ENCODE assay signal across 1 cellular context in genomic region chr5:57454896-57455295, GRCh38.
TF ChIP-seq lines count a peak whose summit lies in the region.

No MANE protein-coding gene starts in this region.

TF ChIP-seq in A549, 52 proteins besides CTCF, POLR2A, EP300 and RAD21 (continued from another document):
- TF ChIP-seq MAX (IDR thresholded peaks at IDR 0.05): no peak
